ENCODE assay signal across 9 cellular contexts in the genomic region with DNA sequence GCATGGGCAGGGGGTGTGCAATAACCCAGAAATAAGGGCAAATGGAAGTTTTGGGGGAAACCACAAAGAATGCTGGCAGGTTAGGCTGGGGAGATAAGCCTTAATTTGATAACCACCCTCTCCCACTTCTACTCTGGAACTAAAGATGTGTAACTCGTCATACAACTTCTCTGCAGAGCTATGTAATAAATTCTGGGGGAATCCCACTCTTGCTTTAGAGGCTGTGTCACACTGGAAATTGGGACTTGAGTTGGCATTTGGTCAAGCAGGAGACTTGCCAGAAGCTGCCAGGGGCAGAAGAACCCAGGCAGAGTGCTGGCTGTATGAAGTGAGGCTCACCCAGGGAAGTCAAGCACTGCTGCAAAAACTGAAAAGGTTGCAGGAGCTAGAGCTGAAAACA.
"Had no signal": no experiment of that assay in that cellular context is flagged by ENCODE, and none has a peak within 500 bp of the region (broad histone marks: within the 10 kb centered on the region; RNA-seq: fewer than 3 reads in every experiment).

No MANE protein-coding gene starts in this region.

- H3K4me3 ChIP-seq: right lobe of liver, thoracic aorta had no signal

- H3K9me3 ChIP-seq: right lobe of liver, thoracic aorta had no signal

- H3K27ac ChIP-seq: thoracic aorta had no signal

- ATAC-seq: activated CD4-positive, CD25-positive, alpha-beta regulatory T cell treated with anti-CD3 and anti-CD28 coated beads, Interleukin-2, amount 50 U/mL, for 24 hours; activated naive CD8-positive, alpha-beta T cell treated with anti-CD3 and anti-CD28 coated beads, Interleukin-2, amount 50 U/mL, for 24 hours; activated T-helper 17 cell treated with anti-CD3 and anti-CD28 coated beads, Interleukin-2, amount 50 U/mL, for 72 hours had no signal

- H3K36me3 ChIP-seq: right lobe of liver, thoracic aorta had no signal

- H3K27me3 ChIP-seq: right lobe of liver had no signal

- DNase-seq: activated CD4-positive, alpha-beta T cell treated with anti-CD3 and anti-CD28 coated beads, Interleukin-2, amount 50 U/mL, for 4 hours; activated naive CD4-positive, alpha-beta T cell treated with anti-CD3 and anti-CD28 coated beads for 36 hours; activated naive CD8-positive, alpha-beta T cell treated with anti-CD3 and anti-CD28 coated beads, Interleukin-2, amount 50 U/mL, for 24 hours; aorta; hippocampal formation; right lobe of liver had no signal
